Comparison of ENCODE assay signal across 1 cellular context in the genomic region with DNA sequence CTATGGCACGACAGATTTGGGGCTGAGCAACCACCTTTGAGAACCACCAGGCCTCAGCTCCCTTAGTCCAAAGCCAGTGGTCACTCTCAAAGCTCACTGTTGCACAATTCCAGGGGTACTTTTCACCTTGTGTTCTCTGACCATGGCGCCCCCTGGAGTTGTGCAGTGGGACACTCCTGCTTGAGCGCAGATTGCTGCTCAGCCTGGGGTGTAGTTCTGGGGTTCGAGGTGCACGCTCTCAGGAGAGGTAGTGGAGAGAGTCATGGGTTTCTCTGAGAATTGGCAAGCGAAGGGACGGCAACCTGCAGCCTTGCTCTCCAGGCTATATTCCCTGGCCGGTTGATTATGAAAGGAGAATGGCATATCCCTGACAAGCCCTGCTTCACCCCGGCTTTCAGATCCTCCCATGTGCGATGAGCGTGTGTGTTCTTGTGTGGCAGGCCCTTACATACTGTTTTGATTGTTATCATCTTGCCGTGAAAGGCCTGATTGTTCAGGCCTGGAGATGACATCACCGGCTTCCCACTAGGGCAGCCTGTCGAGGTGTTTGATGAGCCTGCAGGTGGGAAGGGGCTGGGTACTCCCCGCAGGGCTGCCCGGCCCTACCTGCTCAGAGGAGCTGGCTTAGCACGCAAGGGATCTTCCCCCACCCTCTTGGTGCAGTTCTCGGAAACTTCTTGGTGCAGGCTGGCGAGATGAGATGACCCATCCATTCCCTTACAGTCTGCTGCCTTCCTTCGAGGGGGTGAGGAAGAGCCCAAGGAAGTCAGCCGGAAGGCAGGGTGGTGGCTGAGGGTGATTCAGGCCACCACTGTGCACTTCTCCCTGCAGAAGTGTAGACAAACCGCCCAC.
TF ChIP-seq lines count a peak whose summit lies in the region.

No MANE protein-coding gene starts in this region.

TF ChIP-seq in HepG2, 621 proteins besides CTCF, POLR2A, EP300 and RAD21 (continued from another document and continues in another):
- peak; percentile 64; the same call in 1 of the 2 replicates for TF ChIP-seq HDAC2 (CRISPR knock-in tag; IDR thresholded peaks at IDR 0.05)
- TF ChIP-seq ZMYM4 (CRISPR knock-in tag; IDR thresholded peaks at IDR 0.05) = peak; percentile 61; the same call in 1 of the 2 replicates
- peak; percentile 87 for TF ChIP-seq ZFX (CRISPR knock-in tag; IDR thresholded peaks at IDR 0.05; ENCODE audit: low read depth)
- TF ChIP-seq MAFF (IDR thresholded peaks at IDR 0.05; ENCODE audit: low read depth, low read length) = no peak
- TF ChIP-seq POGZ (CRISPR knock-in tag; IDR thresholded peaks at IDR 0.05) = peak; percentile 44
- TF ChIP-seq ZNF777 (CRISPR knock-in tag; IDR thresholded peaks at IDR 0.05) = no peak
- TF ChIP-seq, protein P1, sequence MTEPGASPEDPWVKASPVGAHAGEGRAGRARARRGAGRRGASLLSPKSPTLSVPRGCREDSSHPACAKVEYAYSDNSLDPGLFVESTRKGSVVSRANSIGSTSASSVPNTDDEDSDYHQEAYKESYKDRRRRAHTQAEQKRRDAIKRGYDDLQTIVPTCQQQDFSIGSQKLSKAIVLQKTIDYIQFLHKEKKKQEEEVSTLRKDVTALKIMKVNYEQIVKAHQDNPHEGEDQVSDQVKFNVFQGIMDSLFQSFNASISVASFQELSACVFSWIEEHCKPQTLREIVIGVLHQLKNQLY (CRISPR knock-in tag; IDR thresholded peaks at IDR 0.05) = peak; percentile 97
- peak; percentile 35; the same call in 1 of the 2 replicates for TF ChIP-seq KDM5B (CRISPR knock-in tag; IDR thresholded peaks at IDR 0.05; ENCODE audit: borderline replicate concordance)
- no peak for TF ChIP-seq MAZ (IDR thresholded peaks at IDR 0.05; ENCODE audit: borderline replicate concordance, low read depth, low read length)
- TF ChIP-seq MAZ (CRISPR knock-in tag; IDR thresholded peaks at IDR 0.05; ENCODE audit: low read depth) = 0 out of 2 replicates have a peak, but pooled peaks have one; percentile 31
- TF ChIP-seq, protein P2, sequence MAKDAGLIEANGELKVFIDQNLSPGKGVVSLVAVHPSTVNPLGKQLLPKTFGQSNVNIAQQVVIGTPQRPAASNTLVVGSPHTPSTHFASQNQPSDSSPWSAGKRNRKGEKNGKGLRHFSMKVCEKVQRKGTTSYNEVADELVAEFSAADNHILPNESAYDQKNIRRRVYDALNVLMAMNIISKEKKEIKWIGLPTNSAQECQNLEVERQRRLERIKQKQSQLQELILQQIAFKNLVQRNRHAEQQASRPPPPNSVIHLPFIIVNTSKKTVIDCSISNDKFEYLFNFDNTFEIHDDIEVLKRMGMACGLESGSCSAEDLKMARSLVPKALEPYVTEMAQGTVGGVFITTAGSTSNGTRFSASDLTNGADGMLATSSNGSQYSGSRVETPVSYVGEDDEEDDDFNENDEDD (CRISPR knock-in tag; IDR thresholded peaks at IDR 0.05; ENCODE audit: borderline replicate concordance) = peak; percentile 29; the same call in 1 of the 2 replicates
- TF ChIP-seq TBX3 (IDR thresholded peaks at IDR 0.05; ENCODE audit: borderline replicate concordance) = peak; percentile 80; the same call in 1 of the 2 replicates
- TF ChIP-seq ZNF510 (CRISPR knock-in tag; IDR thresholded peaks at IDR 0.05; ENCODE audit: low read depth) = peak; percentile 91
- TF ChIP-seq, protein P3, sequence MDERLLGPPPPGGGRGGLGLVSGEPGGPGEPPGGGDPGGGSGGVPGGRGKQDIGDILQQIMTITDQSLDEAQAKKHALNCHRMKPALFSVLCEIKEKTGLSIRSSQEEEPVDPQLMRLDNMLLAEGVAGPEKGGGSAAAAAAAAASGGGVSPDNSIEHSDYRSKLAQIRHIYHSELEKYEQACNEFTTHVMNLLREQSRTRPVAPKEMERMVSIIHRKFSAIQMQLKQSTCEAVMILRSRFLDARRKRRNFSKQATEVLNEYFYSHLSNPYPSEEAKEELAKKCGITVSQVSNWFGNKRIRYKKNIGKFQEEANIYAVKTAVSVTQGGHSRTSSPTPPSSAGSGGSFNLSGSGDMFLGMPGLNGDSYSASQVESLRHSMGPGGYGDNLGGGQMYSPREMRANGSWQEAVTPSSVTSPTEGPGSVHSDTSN (CRISPR knock-in tag; IDR thresholded peaks at IDR 0.05) = 0 out of 2 replicates have a peak, but pooled peaks have one; percentile 8
- TF ChIP-seq, protein P4, sequence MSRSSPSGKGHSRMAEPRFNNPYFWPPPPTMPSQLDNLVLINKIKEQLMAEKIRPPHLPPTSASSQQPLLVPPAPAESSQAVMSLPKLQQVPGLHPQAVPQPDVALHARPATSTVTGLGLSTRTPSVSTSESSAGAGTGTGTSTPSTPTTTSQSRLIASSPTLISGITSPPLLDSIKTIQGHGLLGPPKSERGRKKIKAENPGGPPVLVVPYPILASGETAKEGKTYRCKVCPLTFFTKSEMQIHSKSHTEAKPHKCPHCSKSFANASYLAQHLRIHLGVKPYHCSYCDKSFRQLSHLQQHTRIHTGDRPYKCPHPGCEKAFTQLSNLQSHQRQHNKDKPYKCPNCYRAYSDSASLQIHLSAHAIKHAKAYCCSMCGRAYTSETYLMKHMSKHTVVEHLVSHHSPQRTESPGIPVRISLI (CRISPR knock-in tag; IDR thresholded peaks at IDR 0.05; ENCODE audit: borderline replicate concordance) = peak; percentile 21; the same call in 1 of the 2 replicates
- peak; percentile 50; the same call in 1 of the 2 replicates for TF ChIP-seq SMAD9 (CRISPR knock-in tag; IDR thresholded peaks at IDR 0.05)
- peak; percentile 47 for TF ChIP-seq BORCS8-MEF2B (CRISPR knock-in tag; IDR thresholded peaks at IDR 0.05)
- TF ChIP-seq ZNF550 (CRISPR knock-in tag; IDR thresholded peaks at IDR 0.05; ENCODE audit: borderline replicate concordance) = 0 out of 2 replicates have a peak, but pooled peaks have one; percentile 75
- TF ChIP-seq SSRP1 (CRISPR knock-in tag; IDR thresholded peaks at IDR 0.05) = peak; percentile 97
- TF ChIP-seq, protein P5, sequence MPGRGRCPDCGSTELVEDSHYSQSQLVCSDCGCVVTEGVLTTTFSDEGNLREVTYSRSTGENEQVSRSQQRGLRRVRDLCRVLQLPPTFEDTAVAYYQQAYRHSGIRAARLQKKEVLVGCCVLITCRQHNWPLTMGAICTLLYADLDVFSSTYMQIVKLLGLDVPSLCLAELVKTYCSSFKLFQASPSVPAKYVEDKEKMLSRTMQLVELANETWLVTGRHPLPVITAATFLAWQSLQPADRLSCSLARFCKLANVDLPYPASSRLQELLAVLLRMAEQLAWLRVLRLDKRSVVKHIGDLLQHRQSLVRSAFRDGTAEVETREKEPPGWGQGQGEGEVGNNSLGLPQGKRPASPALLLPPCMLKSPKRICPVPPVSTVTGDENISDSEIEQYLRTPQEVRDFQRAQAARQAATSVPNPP (CRISPR knock-in tag; IDR thresholded peaks at IDR 0.05) = no peak
- TF ChIP-seq ZNF558 (CRISPR knock-in tag; IDR thresholded peaks at IDR 0.05; ENCODE audit: borderline replicate concordance) = peak; percentile 8; the same call in 1 of the 2 replicates
- peak; percentile 63; the same call in 1 of the 2 replicates for TF ChIP-seq IRF2 (CRISPR knock-in tag; IDR thresholded peaks at IDR 0.05)
- TF ChIP-seq, protein P6, sequence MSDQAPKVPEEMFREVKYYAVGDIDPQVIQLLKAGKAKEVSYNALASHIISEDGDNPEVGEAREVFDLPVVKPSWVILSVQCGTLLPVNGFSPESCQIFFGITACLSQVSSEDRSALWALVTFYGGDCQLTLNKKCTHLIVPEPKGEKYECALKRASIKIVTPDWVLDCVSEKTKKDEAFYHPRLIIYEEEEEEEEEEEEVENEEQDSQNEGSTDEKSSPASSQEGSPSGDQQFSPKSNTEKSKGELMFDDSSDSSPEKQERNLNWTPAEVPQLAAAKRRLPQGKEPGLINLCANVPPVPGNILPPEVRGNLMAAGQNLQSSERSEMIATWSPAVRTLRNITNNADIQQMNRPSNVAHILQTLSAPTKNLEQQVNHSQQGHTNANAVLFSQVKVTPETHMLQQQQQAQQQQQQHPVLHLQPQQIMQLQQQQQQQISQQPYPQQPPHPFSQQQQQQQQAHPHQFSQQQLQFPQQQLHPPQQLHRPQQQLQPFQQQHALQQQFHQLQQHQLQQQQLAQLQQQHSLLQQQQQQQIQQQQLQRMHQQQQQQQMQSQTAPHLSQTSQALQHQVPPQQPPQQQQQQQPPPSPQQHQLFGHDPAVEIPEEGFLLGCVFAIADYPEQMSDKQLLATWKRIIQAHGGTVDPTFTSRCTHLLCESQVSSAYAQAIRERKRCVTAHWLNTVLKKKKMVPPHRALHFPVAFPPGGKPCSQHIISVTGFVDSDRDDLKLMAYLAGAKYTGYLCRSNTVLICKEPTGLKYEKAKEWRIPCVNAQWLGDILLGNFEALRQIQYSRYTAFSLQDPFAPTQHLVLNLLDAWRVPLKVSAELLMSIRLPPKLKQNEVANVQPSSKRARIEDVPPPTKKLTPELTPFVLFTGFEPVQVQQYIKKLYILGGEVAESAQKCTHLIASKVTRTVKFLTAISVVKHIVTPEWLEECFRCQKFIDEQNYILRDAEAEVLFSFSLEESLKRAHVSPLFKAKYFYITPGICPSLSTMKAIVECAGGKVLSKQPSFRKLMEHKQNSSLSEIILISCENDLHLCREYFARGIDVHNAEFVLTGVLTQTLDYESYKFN (CRISPR knock-in tag; conservative IDR thresholded peaks at IDR 0.05) = peak; percentile 59
- TF ChIP-seq, protein P7, sequence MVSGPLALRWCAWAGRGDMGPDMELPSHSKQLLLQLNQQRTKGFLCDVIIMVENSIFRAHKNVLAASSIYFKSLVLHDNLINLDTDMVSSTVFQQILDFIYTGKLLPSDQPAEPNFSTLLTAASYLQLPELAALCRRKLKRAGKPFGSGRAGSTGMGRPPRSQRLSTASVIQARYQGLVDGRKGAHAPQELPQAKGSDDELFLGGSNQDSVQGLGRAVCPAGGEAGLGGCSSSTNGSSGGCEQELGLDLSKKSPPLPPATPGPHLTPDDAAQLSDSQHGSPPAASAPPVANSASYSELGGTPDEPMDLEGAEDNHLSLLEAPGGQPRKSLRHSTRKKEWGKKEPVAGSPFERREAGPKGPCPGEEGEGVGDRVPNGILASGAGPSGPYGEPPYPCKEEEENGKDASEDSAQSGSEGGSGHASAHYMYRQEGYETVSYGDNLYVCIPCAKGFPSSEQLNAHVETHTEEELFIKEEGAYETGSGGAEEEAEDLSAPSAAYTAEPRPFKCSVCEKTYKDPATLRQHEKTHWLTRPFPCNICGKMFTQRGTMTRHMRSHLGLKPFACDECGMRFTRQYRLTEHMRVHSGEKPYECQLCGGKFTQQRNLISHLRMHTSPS (CRISPR knock-in tag; IDR thresholded peaks at IDR 0.05; ENCODE audit: low read depth) = peak; percentile 45; the same call in 1 of the 2 replicates
- TF ChIP-seq, protein P8, sequence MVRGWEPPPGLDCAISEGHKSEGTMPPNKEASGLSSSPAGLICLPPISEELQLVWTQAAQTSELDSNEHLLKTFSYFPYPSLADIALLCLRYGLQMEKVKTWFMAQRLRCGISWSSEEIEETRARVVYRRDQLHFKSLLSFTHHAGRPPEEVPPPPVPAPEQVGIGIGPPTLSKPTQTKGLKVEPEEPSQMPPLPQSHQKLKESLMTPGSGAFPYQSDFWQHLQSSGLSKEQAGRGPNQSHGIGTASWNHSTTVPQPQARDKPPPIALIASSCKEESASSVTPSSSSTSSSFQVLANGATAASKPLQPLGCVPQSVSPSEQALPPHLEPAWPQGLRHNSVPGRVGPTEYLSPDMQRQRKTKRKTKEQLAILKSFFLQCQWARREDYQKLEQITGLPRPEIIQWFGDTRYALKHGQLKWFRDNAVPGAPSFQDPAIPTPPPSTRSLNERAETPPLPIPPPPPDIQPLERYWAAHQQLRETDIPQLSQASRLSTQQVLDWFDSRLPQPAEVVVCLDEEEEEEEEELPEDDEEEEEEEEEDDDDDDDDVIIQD (CRISPR knock-in tag; IDR thresholded peaks at IDR 0.05; ENCODE audit: low read depth) = peak; percentile 48; the same call in 1 of the 2 replicates
- TF ChIP-seq MIER3 (CRISPR knock-in tag; IDR thresholded peaks at IDR 0.05; ENCODE audit: borderline replicate concordance) = peak; percentile 78; the same call in 1 of the 2 replicates
- TF ChIP-seq, protein P9, sequence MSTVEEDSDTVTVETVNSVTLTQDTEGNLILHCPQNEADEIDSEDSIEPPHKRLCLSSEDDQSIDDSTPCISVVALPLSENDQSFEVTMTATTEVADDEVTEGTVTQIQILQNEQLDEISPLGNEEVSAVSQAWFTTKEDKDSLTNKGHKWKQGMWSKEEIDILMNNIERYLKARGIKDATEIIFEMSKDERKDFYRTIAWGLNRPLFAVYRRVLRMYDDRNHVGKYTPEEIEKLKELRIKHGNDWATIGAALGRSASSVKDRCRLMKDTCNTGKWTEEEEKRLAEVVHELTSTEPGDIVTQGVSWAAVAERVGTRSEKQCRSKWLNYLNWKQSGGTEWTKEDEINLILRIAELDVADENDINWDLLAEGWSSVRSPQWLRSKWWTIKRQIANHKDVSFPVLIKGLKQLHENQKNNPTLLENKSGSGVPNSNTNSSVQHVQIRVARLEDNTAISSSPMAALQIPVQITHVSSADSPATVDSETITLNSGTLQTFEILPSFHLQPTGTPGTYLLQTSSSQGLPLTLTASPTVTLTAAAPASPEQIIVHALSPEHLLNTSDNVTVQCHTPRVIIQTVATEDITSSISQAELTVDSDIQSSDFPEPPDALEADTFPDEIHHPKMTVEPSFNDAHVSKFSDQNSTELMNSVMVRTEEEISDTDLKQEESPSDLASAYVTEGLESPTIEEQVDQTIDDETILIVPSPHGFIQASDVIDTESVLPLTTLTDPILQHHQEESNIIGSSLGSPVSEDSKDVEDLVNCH (CRISPR knock-in tag; IDR thresholded peaks at IDR 0.05) = no peak
- peak; percentile 63 for TF ChIP-seq TARDBP (CRISPR knock-in tag; IDR thresholded peaks at IDR 0.05)
- TF ChIP-seq DNMT3B (CRISPR knock-in tag; conservative IDR thresholded peaks at IDR 0.05) = 0 out of 2 replicates have a peak, but pooled peaks have one; percentile 21
- peak; percentile 66; the same call in 1 of the 2 replicates for TF ChIP-seq ZNF12 (CRISPR knock-in tag; IDR thresholded peaks at IDR 0.05)
- 0 out of 2 replicates have a peak, but pooled peaks have one; percentile 22 for TF ChIP-seq RBAK (CRISPR knock-in tag; IDR thresholded peaks at IDR 0.05)
- TF ChIP-seq, protein P10, sequence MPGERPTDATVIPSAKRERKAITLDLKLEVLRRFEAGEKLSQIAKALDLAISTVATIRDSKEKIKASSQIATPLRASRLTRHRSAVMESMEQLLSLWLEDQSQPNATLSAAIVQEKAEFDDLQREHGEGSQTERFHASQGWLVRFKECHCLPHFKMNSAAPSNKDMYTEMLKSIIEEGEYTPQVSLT (CRISPR knock-in tag; IDR thresholded peaks at IDR 0.05; ENCODE audit: borderline replicate concordance, low read depth) = no peak
- TF ChIP-seq, protein P11, sequence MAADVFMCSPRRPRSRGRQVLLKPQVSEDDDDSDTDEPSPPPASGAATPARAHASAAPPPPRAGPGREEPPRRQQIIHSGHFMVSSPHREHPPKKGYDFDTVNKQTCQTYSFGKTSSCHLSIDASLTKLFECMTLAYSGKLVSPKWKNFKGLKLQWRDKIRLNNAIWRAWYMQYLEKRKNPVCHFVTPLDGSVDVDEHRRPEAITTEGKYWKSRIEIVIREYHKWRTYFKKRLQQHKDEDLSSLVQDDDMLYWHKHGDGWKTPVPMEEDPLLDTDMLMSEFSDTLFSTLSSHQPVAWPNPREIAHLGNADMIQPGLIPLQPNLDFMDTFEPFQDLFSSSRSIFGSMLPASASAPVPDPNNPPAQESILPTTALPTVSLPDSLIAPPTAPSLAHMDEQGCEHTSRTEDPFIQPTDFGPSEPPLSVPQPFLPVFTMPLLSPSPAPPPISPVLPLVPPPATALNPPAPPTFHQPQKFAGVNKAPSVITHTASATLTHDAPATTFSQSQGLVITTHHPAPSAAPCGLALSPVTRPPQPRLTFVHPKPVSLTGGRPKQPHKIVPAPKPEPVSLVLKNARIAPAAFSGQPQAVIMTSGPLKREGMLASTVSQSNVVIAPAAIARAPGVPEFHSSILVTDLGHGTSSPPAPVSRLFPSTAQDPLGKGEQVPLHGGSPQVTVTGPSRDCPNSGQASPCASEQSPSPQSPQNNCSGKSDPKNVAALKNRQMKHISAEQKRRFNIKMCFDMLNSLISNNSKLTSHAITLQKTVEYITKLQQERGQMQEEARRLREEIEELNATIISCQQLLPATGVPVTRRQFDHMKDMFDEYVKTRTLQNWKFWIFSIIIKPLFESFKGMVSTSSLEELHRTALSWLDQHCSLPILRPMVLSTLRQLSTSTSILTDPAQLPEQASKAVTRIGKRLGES (CRISPR knock-in tag; IDR thresholded peaks at IDR 0.05; ENCODE audit: borderline replicate concordance) = 0 out of 2 replicates have a peak, but pooled peaks have one; percentile 72
